ENCODE assay signal across 7 cellular contexts in the genomic region with DNA sequence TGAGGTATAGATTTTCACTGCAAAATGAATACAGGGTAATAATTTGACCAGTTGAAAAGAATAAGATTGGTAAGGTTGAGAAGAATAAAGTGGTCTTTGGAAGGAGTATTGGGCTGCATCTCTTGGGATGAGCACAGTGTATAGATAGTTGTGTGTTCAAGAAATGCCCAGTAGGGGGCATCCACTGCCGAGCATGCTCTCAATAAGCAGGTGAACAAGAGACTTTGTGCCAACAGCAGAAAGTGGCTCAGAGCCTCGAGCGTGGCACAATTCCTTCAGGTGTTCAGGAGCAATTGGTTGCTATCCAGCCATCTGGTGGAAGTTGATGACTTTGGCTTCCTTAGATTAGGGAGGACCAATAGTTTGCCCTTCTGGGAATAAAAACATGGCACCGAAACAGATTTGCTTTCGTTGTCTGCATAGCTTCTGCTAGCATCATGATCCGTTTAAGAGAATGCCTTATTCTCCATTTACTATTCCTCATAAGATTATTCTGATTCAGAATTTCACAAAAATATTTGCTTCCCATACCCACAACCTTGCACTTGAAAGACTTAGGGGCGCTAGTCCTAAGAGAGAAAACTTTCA.
DNase-seq lines count a peak whose midpoint lies in the region; ATAC-seq and TF ChIP-seq lines count a peak whose summit lies in the region.

No MANE protein-coding gene starts in this region.

- H3K4me3 ChIP-seq in OCI-LY7 (ENCODE audit: low read depth, low read length, poor library complexity, severe bottlenecking) (no peak overlapping the region), esophagus squamous epithelium (no peak overlapping the region)

- H3K4me3 Mint-ChIP-seq in activated T-helper 2 cell treated with anti-CD3 and anti-CD28 coated beads, Interferon-gamma antibody, Interleukin-2, Interleukin-4, amounts not matched to agents 10 μg/mL and 5 μg/mL and 100 μg/mL, durations not matched to agents 14 hours and 24 hours and 36 hours (ENCODE audit: low read depth) = no peak overlapping the region

- H3K4me1 Mint-ChIP-seq in activated T-helper 2 cell treated with anti-CD3 and anti-CD28 coated beads, Interferon-gamma antibody, Interleukin-2, Interleukin-4, amounts not matched to agents 10 μg/mL and 5 μg/mL and 100 μg/mL, durations not matched to agents 14 hours and 24 hours and 36 hours (ENCODE audit: low read depth) = peaks cover 3% of the 10 kb centered on the region

- H3K9me2 ChIP-seq in OCI-LY7 (ENCODE audit: insufficient read depth, low read length) = no peaks in the 10 kb centered on the region

- TF ChIP-seq CTCF in OCI-LY7 (conservative IDR thresholded peaks at IDR 0.05; ENCODE audit: low read length) (peak; percentile 79), esophagus squamous epithelium (IDR thresholded peaks at IDR 0.05) (peak in 5 of 6 experiments; percentile 27 to 66 (median 41))

- H3K4me2 ChIP-seq in OCI-LY7 (ENCODE audit: low read length) = no peak overlapping the region

- POLR2A ChIA-PET in OCI-LY7 (lab: Charles Lee) = interaction anchor here (0.7 kb wide), 1 partner anchor 40 kb away, joined by 3 read pairs; no protein-coding TSS in a partner anchor

- CTCF ChIA-PET in OCI-LY7 (lab: Charles Lee; ENCODE audit: unreplicated experiment) = no interaction called here

- intact Hi-C loops in OCI-LY7 (cut with micrococcal nuclease; ENCODE audit: unreplicated experiment) = loop anchor here (10.0 kb wide), 2 partner anchors 283 to 1017 kb away; no protein-coding TSS in a partner anchor
- intact Hi-C loops in esophagus squamous epithelium (cut with DNase I) = no loop called here
- intact Hi-C loops in activated T-helper 2 cell treated with anti-CD3 and anti-CD28 coated beads, Interferon-gamma antibody, Interleukin-2, Interleukin-4, amounts not matched to agents 10 μg/mL and 5 μg/mL and 100 μg/mL, durations not matched to agents 14 hours and 24 hours and 36 hours (cut with micrococcal nuclease) = loop anchor here (1.0 to 5.0 kb wide), 2 partner anchors 201 to 288 kb away; no protein-coding TSS in a partner anchor

- H3K79me2 ChIP-seq in OCI-LY7 (ENCODE audit: insufficient read depth, low read depth, low read length) = no peaks in the 10 kb centered on the region

- H3K27ac ChIP-seq in OCI-LY7 (ENCODE audit: low read depth, low read length, poor library complexity, severe bottlenecking) = no peak overlapping the region
- no peak overlapping the region for H3K27ac ChIP-seq in esophagus squamous epithelium

- no peak overlapping the region for H3K27ac Mint-ChIP-seq in activated T-helper 2 cell treated with anti-CD3 and anti-CD28 coated beads, Interferon-gamma antibody, Interleukin-2, Interleukin-4, amounts not matched to agents 10 μg/mL and 5 μg/mL and 100 μg/mL, durations not matched to agents 14 hours and 24 hours and 36 hours

- TF ChIP-seq POLR2A in esophagus squamous epithelium (IDR thresholded peaks at IDR 0.05) = no peak

- H4K20me1 ChIP-seq in OCI-LY7 (ENCODE audit: insufficient read depth, low read length) = no peaks in the 10 kb centered on the region

- H3K27me3 ChIP-seq in esophagus squamous epithelium = no peaks in the 10 kb centered on the region

- no peaks in the 10 kb centered on the region for H3K9me3 Mint-ChIP-seq in activated T-helper 2 cell treated with anti-CD3 and anti-CD28 coated beads, Interferon-gamma antibody, Interleukin-2, Interleukin-4, amounts not matched to agents 10 μg/mL and 5 μg/mL and 100 μg/mL, durations not matched to agents 14 hours and 24 hours and 36 hours

- H3K36me3 ChIP-seq in OCI-LY7 (ENCODE audit: insufficient read depth, low read length) (no peaks in the 10 kb centered on the region), esophagus squamous epithelium (no peaks in the 10 kb centered on the region)

- H3K4me1 ChIP-seq in OCI-LY7 (ENCODE audit: insufficient read depth, low read length, poor library complexity, severe bottlenecking) = no peaks in the 10 kb centered on the region
- no peaks in the 10 kb centered on the region for H3K4me1 ChIP-seq in esophagus squamous epithelium

- no TSS peak for BruUV-seq in OCI-LY7 (replicated peaks; lab: Mats Ljungman, UMichigan)

- H3K9me3 ChIP-seq in OCI-LY7 (ENCODE audit: low read length) (no peaks in the 10 kb centered on the region), esophagus squamous epithelium (no peaks in the 10 kb centered on the region)

- no peak overlapping the region for H2AFZ ChIP-seq in OCI-LY7 (ENCODE audit: low read length)

- peak; percentile 87 for ATAC-seq in GM19035 (IDR thresholded peaks at IDR 0.05; ENCODE audit: unreplicated experiment)
- peak; percentile 76 for ATAC-seq in HG03095 (IDR thresholded peaks at IDR 0.05; ENCODE audit: unreplicated experiment)
- peak; percentile 69 for ATAC-seq in stimulated activated naive CD8-positive, alpha-beta T cell treated with anti-CD3 and anti-CD28 coated beads, Interleukin-15, Interleukin-2, amounts not matched to agents 100 U/mL and 50 U/mL, for 24 hours

- peaks cover 7% of the 10 kb centered on the region for H3K27me3 Mint-ChIP-seq in activated T-helper 2 cell treated with anti-CD3 and anti-CD28 coated beads, Interferon-gamma antibody, Interleukin-2, Interleukin-4, amounts not matched to agents 10 μg/mL and 5 μg/mL and 100 μg/mL, durations not matched to agents 14 hours and 24 hours and 36 hours (ENCODE audit: low read depth)

- peak; percentile 56 for DNase-seq in ELR (ENCODE audit: low read depth)
- DNase-seq in OCI-LY7 (ENCODE audit: low spot score) = peak; percentile 51
- DNase-seq in esophagus squamous epithelium (lab: John Stamatoyannopoulos, UW) = no peak
- DNase-seq in stimulated activated naive CD8-positive, alpha-beta T cell treated with anti-CD3 and anti-CD28 coated beads, Interleukin-15, Interleukin-2, amounts not matched to agents 100 U/mL and 50 U/mL, for 24 hours = peak; percentile 10
- no peak for DNase-seq in activated T-helper 2 cell treated with anti-CD3 and anti-CD28 coated beads, Interferon-gamma antibody, Interleukin-2, Interleukin-4, amounts not matched to agents 10 μg/mL and 5 μg/mL and 100 μg/mL, durations not matched to agents 14 hours and 24 hours and 36 hours (ENCODE audit: low spot score)

- H3K36me3 Mint-ChIP-seq in activated T-helper 2 cell treated with anti-CD3 and anti-CD28 coated beads, Interferon-gamma antibody, Interleukin-2, Interleukin-4, amounts not matched to agents 10 μg/mL and 5 μg/mL and 100 μg/mL, durations not matched to agents 14 hours and 24 hours and 36 hours (ENCODE audit: low read depth) = no peaks in the 10 kb centered on the region

- 39 to 48% methylated on average over 7 of the region's 7 CpGs for WGBS in esophagus squamous epithelium, 2 donors

Comparison
In these comparisons a context has a peak if more than half of its experiments do, and no peak if none do; other contexts are left out.
1. DNase-seq: peak in ELR (single experiment), OCI-LY7 (single experiment) and stimulated activated naive CD8-positive, alpha-beta T cell treated with anti-CD3 and anti-CD28 coated beads, Interleukin-15, Interleukin-2, amounts not matched to agents 100 U/mL and 50 U/mL, for 24 hours (single experiment); none in esophagus squamous epithelium (single experiment) and activated T-helper 2 cell treated with anti-CD3 and anti-CD28 coated beads, Interferon-gamma antibody, Interleukin-2, Interleukin-4, amounts not matched to agents 10 μg/mL and 5 μg/mL and 100 μg/mL, durations not matched to agents 14 hours and 24 hours and 36 hours (single experiment).
2. Peak in every context shown above with its lines, with median percentiles within 50 percentile points of each other: ATAC-seq.